Comparison of ENCODE assay signal across 20 cellular contexts in genomic region chr1:2985121-2985561, GRCh38. TPM values are rescaled to one million over a fixed set of nuclear protein-coding genes. Genes with fewer than 3 reads are reported as not detected.
DNase-seq lines count a peak whose midpoint lies in the region; ATAC-seq and TF ChIP-seq lines count a peak whose summit lies in the region.
"Had no signal": no experiment of that assay in that cellular context is flagged by ENCODE, and none has a peak within 500 bp of the region (broad histone marks: within the 10 kb centered on the region; RNA-seq: fewer than 3 reads in every experiment).

No MANE protein-coding gene starts in this region.

- intact Hi-C loops in head of caudate nucleus (cut with DNase I) (no loop called here), upper lobe of right lung (cut with DNase I) (no loop called here), Caco-2 (cut with micrococcal nuclease; ENCODE audit: unreplicated experiment) (no loop called here)

- no CpG with 5 or more reads among the region's 17 CpGs for WGBS in neuronal stem cell (ENCODE audit: extremely low coverage in 2 of 2, insufficient read length in 2 of 2, insufficient replicate concordance in 1 of 2), 2 donors

- H3K4me1 ChIP-seq in neuronal stem cell (ENCODE audit: control insufficient read depth in 2 of 2, insufficient read depth in 1 of 2, low read depth in 1 of 2, low read length in 2 of 2) = peaks cover 0 to 4% of the 10 kb centered on the region in 2 donors
- no peaks in the 10 kb centered on the region for H3K4me1 ChIP-seq in upper lobe of right lung
- no peaks in the 10 kb centered on the region for H3K4me1 ChIP-seq in Caco-2
- H3K4me1 ChIP-seq: upper lobe of left lung had no signal

- no peak overlapping the region for H3K4me3 Mint-ChIP-seq in activated naive CD4-positive, alpha-beta T cell treated with anti-CD3 and anti-CD28 coated beads, Interleukin-2, amount 10 ng/mL, durations not matched to agents 7 days and 5 days
- H3K4me3 Mint-ChIP-seq in Caco-2 (ENCODE audit: unreplicated experiment) = no peak overlapping the region
- H3K4me3 Mint-ChIP-seq: activated CD4-positive, alpha-beta T cell treated with anti-CD3 and anti-CD28 coated beads for 36 hours; CD4-positive, alpha-beta T cell; memory B cell; stimulated activated effector memory CD8-positive, alpha-beta T cell treated with anti-CD3 and anti-CD28 coated beads, Interleukin-12 subunit alpha, Interleukin-12 subunit beta, amount 100 ng/mL, for 72 hours had no signal

- peaks cover under 1% of the 10 kb centered on the region for H3K27me3 Mint-ChIP-seq in activated naive CD4-positive, alpha-beta T cell treated with anti-CD3 and anti-CD28 coated beads, Interleukin-2, amount 10 ng/mL, durations not matched to agents 7 days and 5 days
- peaks cover 19% of the 10 kb centered on the region for H3K27me3 Mint-ChIP-seq in Caco-2 (ENCODE audit: insufficient read depth, unreplicated experiment)

- H3K27me3 ChIP-seq in neuronal stem cell (ENCODE audit: control insufficient read depth in 3 of 3, insufficient read depth in 3 of 3, low read depth in 1 of 3, low read length in 3 of 3) = peaks cover 0 to 38% (median 0%) of the 10 kb centered on the region in 3 experiments
- H3K27me3 ChIP-seq in upper lobe of right lung = no peaks in the 10 kb centered on the region
- no peaks in the 10 kb centered on the region for H3K27me3 ChIP-seq in Caco-2 (replicated peaks; ENCODE audit: control insufficient read depth, insufficient read depth, low read length)
- H3K27me3 ChIP-seq: upper lobe of left lung had no signal

- no peaks in the 10 kb centered on the region for H3K79me1 ChIP-seq in neuronal stem cell (ENCODE audit: low read depth, low read length)

- no peak overlapping the region for H3K4ac ChIP-seq in neuronal stem cell (ENCODE audit: low read length)

- no peaks in the 10 kb centered on the region for H3K36me3 ChIP-seq in neuronal stem cell (replicated peaks in 1 of 2; ENCODE audit: control insufficient read depth in 2 of 2, insufficient read depth in 2 of 2, low read length in 2 of 2)
- no peaks in the 10 kb centered on the region for H3K36me3 ChIP-seq in upper lobe of right lung
- no peaks in the 10 kb centered on the region for H3K36me3 ChIP-seq in Caco-2 (ENCODE audit: control insufficient read depth, insufficient read depth, low read length)
- H3K36me3 ChIP-seq: upper lobe of left lung had no signal

- no peaks in the 10 kb centered on the region for H3K9me3 Mint-ChIP-seq in activated naive CD4-positive, alpha-beta T cell treated with anti-CD3 and anti-CD28 coated beads, Interleukin-2, amount 10 ng/mL, durations not matched to agents 7 days and 5 days
- H3K9me3 Mint-ChIP-seq in Caco-2 (ENCODE audit: unreplicated experiment) = peaks cover 11% of the 10 kb centered on the region
- H3K9me3 Mint-ChIP-seq: CD4-positive, alpha-beta T cell had no signal

- no peak overlapping the region for H3K9ac ChIP-seq in neuronal stem cell (ENCODE audit: low read depth, low read length, poor library complexity)

- H3K9me3 ChIP-seq in neuronal stem cell (replicated peaks in 1 of 2; ENCODE audit: control insufficient read depth in 2 of 2, insufficient read depth in 1 of 2, low read depth in 1 of 2, low read length in 2 of 2) (peaks cover 0 to 2% of the 10 kb centered on the region in 2 donors), upper lobe of right lung (no peaks in the 10 kb centered on the region), Caco-2 (no peaks in the 10 kb centered on the region)
- H3K9me3 ChIP-seq: upper lobe of left lung had no signal

- DNase-seq in activated naive CD4-positive, alpha-beta T cell treated with anti-CD3 and anti-CD28 coated beads, Interleukin-2, amount 10 ng/mL, durations not matched to agents 7 days and 5 days = peak; percentile 8
- DNase-seq in activated naive CD4-positive, alpha-beta T cell (lab: John Stamatoyannopoulos, UW) = no peak
- DNase-seq in head of caudate nucleus (peak; percentile 50 to 88 (median 78)), neuronal stem cell (ENCODE audit: low spot score) (peak; percentile 15), upper lobe of right lung (peak; percentile 51), CD1c-positive myeloid dendritic cell (ENCODE audit: extremely low spot score) (no peak), HPDE6-E6E7 (ENCODE audit: extremely low spot score) (no peak), Caco-2 (no peak)
- DNase-seq: activated CD4-positive, alpha-beta T cell treated with anti-CD3 and anti-CD28 coated beads for 36 hours; CD4-positive, alpha-beta T cell; foreskin melanocyte; HCEC 1CT; NCI-H1694 treated with DMSO at 0.1 percent for 48 hours; NCI-H526; OCI-M1 had no signal

- no peak overlapping the region for H2AFZ ChIP-seq in neuronal stem cell (ENCODE audit: low read length)

- no peak overlapping the region for H3K27ac Mint-ChIP-seq in activated naive CD4-positive, alpha-beta T cell treated with anti-CD3 and anti-CD28 coated beads, Interleukin-2, amount 10 ng/mL, durations not matched to agents 7 days and 5 days
- H3K27ac Mint-ChIP-seq in Caco-2 (ENCODE audit: unreplicated experiment) = no peak overlapping the region
- H3K27ac Mint-ChIP-seq: activated CD4-positive, alpha-beta T cell treated with anti-CD3 and anti-CD28 coated beads for 36 hours; CD4-positive, alpha-beta T cell; memory B cell; stimulated activated effector memory CD8-positive, alpha-beta T cell treated with anti-CD3 and anti-CD28 coated beads, Interleukin-12 subunit alpha, Interleukin-12 subunit beta, amount 100 ng/mL, for 72 hours had no signal

- no peak overlapping the region for H3K4me2 ChIP-seq in neuronal stem cell (ENCODE audit: insufficient read depth, low read length, poor library complexity, severe bottlenecking)
- H3K4me2 ChIP-seq: smooth muscle cell had no signal

- peak overlapping the region; percentile 72 for H3K14ac ChIP-seq in neuronal stem cell (ENCODE audit: low read length)

- H3K4me3 ChIP-seq in neuronal stem cell (ENCODE audit: low read length in 2 of 2) (no peak overlapping the region), upper lobe of right lung (no peak overlapping the region), Caco-2 (ENCODE audit: low read depth, low read length) (no peak overlapping the region)
- H3K4me3 ChIP-seq: smooth muscle cell, upper lobe of left lung had no signal

- peak overlapping the region; percentile 60 for H2BK15ac ChIP-seq in neuronal stem cell (ENCODE audit: low read length)

- peak overlapping the region; percentile 82 for H3K18ac ChIP-seq in neuronal stem cell (ENCODE audit: low read length)

- BruUV-seq in Caco-2 (replicated peaks; lab: Mats Ljungman, UMichigan) = no TSS peak

- ATAC-seq in upper lobe of right lung = no peak
- ATAC-seq: activated CD4-positive, alpha-beta T cell treated with anti-CD3 and anti-CD28 coated beads for 36 hours; stimulated activated effector memory CD8-positive, alpha-beta T cell treated with anti-CD3 and anti-CD28 coated beads, Interleukin-12 subunit alpha, Interleukin-12 subunit beta, amount 100 ng/mL, for 72 hours had no signal

- H3K27ac ChIP-seq in neuronal stem cell (replicated peaks; ENCODE audit: low read length) (no peak overlapping the region), upper lobe of right lung (no peak overlapping the region)
- H3K27ac ChIP-seq: upper lobe of left lung had no signal

- H3K23ac ChIP-seq in neuronal stem cell (ENCODE audit: low read depth, low read length, poor library complexity) = no peak overlapping the region

- H2BK12ac ChIP-seq in neuronal stem cell (ENCODE audit: low read length) = peak overlapping the region; percentile 87

- H3K4me1 Mint-ChIP-seq in activated naive CD4-positive, alpha-beta T cell treated with anti-CD3 and anti-CD28 coated beads, Interleukin-2, amount 10 ng/mL, durations not matched to agents 7 days and 5 days = no peaks in the 10 kb centered on the region
- no peaks in the 10 kb centered on the region for H3K4me1 Mint-ChIP-seq in Caco-2 (ENCODE audit: low read depth, unreplicated experiment)
- H3K4me1 Mint-ChIP-seq: activated CD4-positive, alpha-beta T cell treated with anti-CD3 and anti-CD28 coated beads for 36 hours; memory B cell; stimulated activated effector memory CD8-positive, alpha-beta T cell treated with anti-CD3 and anti-CD28 coated beads, Interleukin-12 subunit alpha, Interleukin-12 subunit beta, amount 100 ng/mL, for 72 hours had no signal

- CTCF ChIA-PET in activated naive CD4-positive, alpha-beta T cell treated with anti-CD3 and anti-CD28 coated beads, Interleukin-2, amount 10 ng/mL, durations not matched to agents 7 days and 5 days (lab: Charles Lee) = no interaction called here
- CTCF ChIA-PET in Caco-2 (lab: Charles Lee) = no interaction called here

- H2BK120ac ChIP-seq in neuronal stem cell (ENCODE audit: low read depth, low read length) = no peak overlapping the region

- H2BK5ac ChIP-seq in neuronal stem cell (ENCODE audit: low read length) = peak overlapping the region; percentile 10

- H4K8ac ChIP-seq in neuronal stem cell (ENCODE audit: low read depth, low read length) = peak overlapping the region; percentile 0

- POLR2A ChIA-PET in Caco-2 (lab: Charles Lee) = no interaction called here

- no peaks in the 10 kb centered on the region for H3K36me3 Mint-ChIP-seq in activated naive CD4-positive, alpha-beta T cell treated with anti-CD3 and anti-CD28 coated beads, Interleukin-2, amount 10 ng/mL, durations not matched to agents 7 days and 5 days
- no peaks in the 10 kb centered on the region for H3K36me3 Mint-ChIP-seq in Caco-2 (ENCODE audit: insufficient read depth, unreplicated experiment)
- H3K36me3 Mint-ChIP-seq: memory B cell; stimulated activated effector memory CD8-positive, alpha-beta T cell treated with anti-CD3 and anti-CD28 coated beads, Interleukin-12 subunit alpha, Interleukin-12 subunit beta, amount 100 ng/mL, for 72 hours had no signal

- TF ChIP-seq CTCF in upper lobe of right lung (IDR thresholded peaks at IDR 0.05) (no peak), Caco-2 (IDR thresholded peaks at IDR 0.05; ENCODE audit: insufficient read depth in 1 of 2, low read depth in 1 of 2, low read length in 1 of 2, severe bottlenecking in 1 of 2, unreplicated experiment in 1 of 2) (no peak)

- peak overlapping the region; percentile 85 for H2AK5ac ChIP-seq in neuronal stem cell (ENCODE audit: low read depth, low read length)

- H4K91ac ChIP-seq in neuronal stem cell (ENCODE audit: low read depth, low read length, poor library complexity) = no peak overlapping the region

RNA-seq across cellular contexts. Expression of gene ACTRT2, which starts 36.1 kb away (rescaled TPM):
- 0.29 TPM for polyA plus RNA-seq in neuronal stem cell (2013, experiment 1 of 2)
- 0.29 TPM for polyA plus RNA-seq in neuronal stem cell (2013, experiment 2 of 2)
- total RNA-seq in upper lobe of right lung (not detected), Caco-2 (2022) (not detected in 2 replicates)
- total RNA-seq: A673; activated CD4-positive, alpha-beta T cell treated with anti-CD3 and anti-CD28 coated beads for 36 hours; CD4-positive, alpha-beta T cell; smooth muscle cell; upper lobe of left lung had no signal
- polyA plus RNA-seq: smooth muscle cell had no signal

Comparison
In these comparisons a context has a peak if more than half of its experiments do, and no peak if none do; other contexts are left out.
1. DNase-seq: peak in activated naive CD4-positive, alpha-beta T cell treated with anti-CD3 and anti-CD28 coated beads, Interleukin-2, amount 10 ng/mL, durations not matched to agents 7 days and 5 days (single experiment), head of caudate nucleus (42 of 42), neuronal stem cell (single experiment) and upper lobe of right lung (single experiment); none in activated naive CD4-positive, alpha-beta T cell (0 of 4), CD1c-positive myeloid dendritic cell (single experiment), HPDE6-E6E7 (single experiment) and Caco-2 (0 of 2).